1 cellular context compared by ENCODE assay signal in the genomic region with DNA sequence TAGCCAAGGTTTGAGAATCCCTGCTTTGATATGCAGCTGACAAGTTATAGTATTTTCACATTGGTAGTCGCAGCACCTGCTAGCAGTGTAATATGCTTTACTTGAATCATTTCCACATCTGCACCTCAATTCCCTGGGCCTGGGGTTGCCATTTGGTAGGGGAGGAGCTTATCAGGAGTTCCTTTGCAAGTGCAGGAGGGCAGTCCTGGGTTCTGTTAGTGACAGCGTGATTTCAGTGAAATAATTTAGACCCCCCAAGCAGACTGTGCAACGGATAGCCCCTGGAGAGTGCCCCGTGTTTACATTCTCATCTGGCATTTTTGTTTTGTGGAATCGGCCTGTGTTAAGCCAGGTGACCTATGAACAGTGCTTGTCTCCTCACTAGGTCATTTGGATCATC.
TF ChIP-seq lines count a peak whose summit lies in the region.

No MANE protein-coding gene starts in this region.

TF ChIP-seq in HepG2, 621 proteins besides CTCF, POLR2A, EP300 and RAD21:
- TF ChIP-seq RARA (CRISPR knock-in tag; IDR thresholded peaks at IDR 0.05) (no peak), SOX13 (IDR thresholded peaks at IDR 0.05) (no peak), SOX13 (CRISPR knock-in tag; conservative IDR thresholded peaks at IDR 0.05 in 1 of 2, IDR thresholded peaks at IDR 0.05 in 1 of 2) (0 out of 4 replicates have a peak, but pooled peaks of 1 of the 2 experiments have one; percentile 56), NFE2 (CRISPR knock-in tag; IDR thresholded peaks at IDR 0.05) (no peak), ATF1 (CRISPR knock-in tag; IDR thresholded peaks at IDR 0.05) (no peak), STAG1 (CRISPR knock-in tag; IDR thresholded peaks at IDR 0.05) (no peak), ZNF124 (CRISPR knock-in tag; IDR thresholded peaks at IDR 0.05) (no peak), AKNA (CRISPR knock-in tag; IDR thresholded peaks at IDR 0.05; ENCODE audit: borderline replicate concordance) (no peak), NCOA5 (CRISPR knock-in tag; IDR thresholded peaks at IDR 0.05) (0 out of 2 replicates have a peak, but pooled peaks have one; percentile 7), RBM22 (optimal IDR thresholded peaks at IDR 0.05; ENCODE audit: low read length) (peak; percentile 83), CBX2 (IDR thresholded peaks at IDR 0.05; ENCODE audit: low read depth, low read length) (no peak), CBX2 (CRISPR knock-in tag; IDR thresholded peaks at IDR 0.05; ENCODE audit: low read depth) (no peak), HNF4A (CRISPR knock-in tag; IDR thresholded peaks at IDR 0.05) (no peak)
